In genomic region chr7:98289333-98289875, GRCh38 we compare ENCODE assay signal across 2 cellular contexts.
TF ChIP-seq lines count a peak whose summit lies in the region.

No MANE protein-coding gene starts in this region.

TF ChIP-seq in GM23338, 12 proteins besides CTCF, POLR2A, EP300 and RAD21 (continued from another document):
- TF ChIP-seq CREB1 (CRISPR knock-in tag; IDR thresholded peaks at IDR 0.05; ENCODE audit: low read depth) (no peak), STAT1 (IDR thresholded peaks at IDR 0.05; ENCODE audit: unreplicated experiment) (no peak), ETS1 (IDR thresholded peaks at IDR 0.05) (no peak), REST (IDR thresholded peaks at IDR 0.05; ENCODE audit: unreplicated experiment) (no peak), ZNF462 (CRISPR knock-in tag; IDR thresholded peaks at IDR 0.05) (no peak), POLR2AphosphoS5 (IDR thresholded peaks at IDR 0.05; ENCODE audit: low read depth) (no peak), JUNB (IDR thresholded peaks at IDR 0.05; ENCODE audit: unreplicated experiment) (no peak), ZNF114 (CRISPR knock-in tag; IDR thresholded peaks at IDR 0.05) (no peak), NANOG (IDR thresholded peaks at IDR 0.05; ENCODE audit: borderline replicate concordance) (no peak)

TF ChIP-seq in WTC11, 78 proteins besides CTCF, POLR2A, EP300 and RAD21:
- no peak for TF ChIP-seq STAT6 (CRISPR knock-in tag; conservative IDR thresholded peaks at IDR 0.05; ENCODE audit: low read depth)
- no peak for TF ChIP-seq ZNF671 (CRISPR knock-in tag; IDR thresholded peaks at IDR 0.05)
- TF ChIP-seq ZNF281 (CRISPR knock-in tag; IDR thresholded peaks at IDR 0.05): no peak
- no peak for TF ChIP-seq PRDM15 (CRISPR knock-in tag; IDR thresholded peaks at IDR 0.05)
- TF ChIP-seq ZNF512 (CRISPR knock-in tag; IDR thresholded peaks at IDR 0.05; ENCODE audit: borderline replicate concordance): no peak
- no peak for TF ChIP-seq AR (CRISPR knock-in tag; IDR thresholded peaks at IDR 0.05)
- no peak for TF ChIP-seq ZSCAN18 (CRISPR knock-in tag; IDR thresholded peaks at IDR 0.05)
- no peak for TF ChIP-seq CREM (CRISPR knock-in tag; IDR thresholded peaks at IDR 0.05)
- TF ChIP-seq ARID4B (CRISPR knock-in tag; IDR thresholded peaks at IDR 0.05; ENCODE audit: borderline replicate concordance): no peak
- no peak for TF ChIP-seq TCF7 (CRISPR knock-in tag; IDR thresholded peaks at IDR 0.05; ENCODE audit: low read depth)
- TF ChIP-seq FOXP4 (CRISPR knock-in tag; IDR thresholded peaks at IDR 0.05): no peak
- no peak for TF ChIP-seq SMAD4 (CRISPR knock-in tag; IDR thresholded peaks at IDR 0.05)
- TF ChIP-seq AFF4 (CRISPR knock-in tag; IDR thresholded peaks at IDR 0.05; ENCODE audit: borderline replicate concordance): no peak
- TF ChIP-seq RORB (CRISPR knock-in tag; IDR thresholded peaks at IDR 0.05): no peak
- no peak for TF ChIP-seq OVOL2 (CRISPR knock-in tag; IDR thresholded peaks at IDR 0.05; ENCODE audit: borderline replicate concordance)
- TF ChIP-seq IRF2 (CRISPR knock-in tag; IDR thresholded peaks at IDR 0.05; ENCODE audit: borderline replicate concordance, low read depth): no peak
- no peak for TF ChIP-seq JUN (CRISPR knock-in tag; IDR thresholded peaks at IDR 0.05)
- no peak for TF ChIP-seq ZNF121 (CRISPR knock-in tag; IDR thresholded peaks at IDR 0.05)
- TF ChIP-seq FOXK1 (CRISPR knock-in tag; IDR thresholded peaks at IDR 0.05): no peak
